Comparison of ENCODE assay signal across 1 cellular context in the genomic region with DNA sequence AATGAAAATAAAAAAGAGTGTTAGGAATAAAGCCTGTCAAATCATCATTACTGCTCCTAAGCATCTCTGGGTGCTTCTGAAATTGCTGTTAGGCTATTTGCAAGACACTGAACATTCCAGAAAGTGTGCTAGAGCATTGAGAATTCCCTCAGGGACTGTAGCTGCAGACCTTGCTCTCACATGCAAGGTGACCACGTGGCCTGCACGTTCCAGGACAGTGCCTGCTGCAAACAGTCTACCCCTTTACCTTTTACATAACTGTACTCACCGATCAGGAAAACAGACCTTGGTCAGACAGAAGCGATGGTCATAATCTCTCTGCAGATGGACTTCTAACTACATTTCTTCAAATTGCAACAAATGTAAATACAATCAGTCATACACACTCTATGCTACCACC.
TF ChIP-seq lines count a peak whose summit lies in the region.

No MANE protein-coding gene starts in this region.

TF ChIP-seq in HepG2, 621 proteins besides CTCF, POLR2A, EP300 and RAD21 (continued from another document):
- TF ChIP-seq, protein P1, sequence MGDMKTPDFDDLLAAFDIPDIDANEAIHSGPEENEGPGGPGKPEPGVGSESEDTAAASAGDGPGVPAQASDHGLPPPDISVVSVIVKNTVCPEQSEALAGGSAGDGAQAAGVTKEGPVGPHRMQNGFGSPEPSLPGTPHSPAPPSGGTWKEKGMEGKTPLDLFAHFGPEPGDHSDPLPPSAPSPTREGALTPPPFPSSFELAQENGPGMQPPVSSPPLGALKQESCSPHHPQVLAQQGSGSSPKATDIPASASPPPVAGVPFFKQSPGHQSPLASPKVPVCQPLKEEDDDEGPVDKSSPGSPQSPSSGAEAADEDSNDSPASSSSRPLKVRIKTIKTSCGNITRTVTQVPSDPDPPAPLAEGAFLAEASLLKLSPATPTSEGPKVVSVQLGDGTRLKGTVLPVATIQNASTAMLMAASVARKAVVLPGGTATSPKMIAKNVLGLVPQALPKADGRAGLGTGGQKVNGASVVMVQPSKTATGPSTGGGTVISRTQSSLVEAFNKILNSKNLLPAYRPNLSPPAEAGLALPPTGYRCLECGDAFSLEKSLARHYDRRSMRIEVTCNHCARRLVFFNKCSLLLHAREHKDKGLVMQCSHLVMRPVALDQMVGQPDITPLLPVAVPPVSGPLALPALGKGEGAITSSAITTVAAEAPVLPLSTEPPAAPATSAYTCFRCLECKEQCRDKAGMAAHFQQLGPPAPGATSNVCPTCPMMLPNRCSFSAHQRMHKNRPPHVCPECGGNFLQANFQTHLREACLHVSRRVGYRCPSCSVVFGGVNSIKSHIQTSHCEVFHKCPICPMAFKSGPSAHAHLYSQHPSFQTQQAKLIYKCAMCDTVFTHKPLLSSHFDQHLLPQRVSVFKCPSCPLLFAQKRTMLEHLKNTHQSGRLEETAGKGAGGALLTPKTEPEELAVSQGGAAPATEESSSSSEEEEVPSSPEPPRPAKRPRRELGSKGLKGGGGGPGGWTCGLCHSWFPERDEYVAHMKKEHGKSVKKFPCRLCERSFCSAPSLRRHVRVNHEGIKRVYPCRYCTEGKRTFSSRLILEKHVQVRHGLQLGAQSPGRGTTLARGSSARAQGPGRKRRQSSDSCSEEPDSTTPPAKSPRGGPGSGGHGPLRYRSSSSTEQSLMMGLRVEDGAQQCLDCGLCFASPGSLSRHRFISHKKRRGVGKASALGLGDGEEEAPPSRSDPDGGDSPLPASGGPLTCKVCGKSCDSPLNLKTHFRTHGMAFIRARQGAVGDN (CRISPR knock-in tag; IDR thresholded peaks at IDR 0.05), result no peak
- peak; percentile 31; the same call in 1 of the 2 replicates for TF ChIP-seq RXRB (CRISPR knock-in tag; IDR thresholded peaks at IDR 0.05; ENCODE audit: borderline replicate concordance)
- TF ChIP-seq, protein P2, sequence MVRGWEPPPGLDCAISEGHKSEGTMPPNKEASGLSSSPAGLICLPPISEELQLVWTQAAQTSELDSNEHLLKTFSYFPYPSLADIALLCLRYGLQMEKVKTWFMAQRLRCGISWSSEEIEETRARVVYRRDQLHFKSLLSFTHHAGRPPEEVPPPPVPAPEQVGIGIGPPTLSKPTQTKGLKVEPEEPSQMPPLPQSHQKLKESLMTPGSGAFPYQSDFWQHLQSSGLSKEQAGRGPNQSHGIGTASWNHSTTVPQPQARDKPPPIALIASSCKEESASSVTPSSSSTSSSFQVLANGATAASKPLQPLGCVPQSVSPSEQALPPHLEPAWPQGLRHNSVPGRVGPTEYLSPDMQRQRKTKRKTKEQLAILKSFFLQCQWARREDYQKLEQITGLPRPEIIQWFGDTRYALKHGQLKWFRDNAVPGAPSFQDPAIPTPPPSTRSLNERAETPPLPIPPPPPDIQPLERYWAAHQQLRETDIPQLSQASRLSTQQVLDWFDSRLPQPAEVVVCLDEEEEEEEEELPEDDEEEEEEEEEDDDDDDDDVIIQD (CRISPR knock-in tag; IDR thresholded peaks at IDR 0.05; ENCODE audit: low read depth), result peak; percentile 46; the same call in 1 of the 2 replicates
- TF ChIP-seq ZNF136 (CRISPR knock-in tag; IDR thresholded peaks at IDR 0.05; ENCODE audit: low read depth), result no peak
- no peak for TF ChIP-seq ZNF496 (CRISPR knock-in tag; IDR thresholded peaks at IDR 0.05; ENCODE audit: insufficient replicate concordance)
- no peak for TF ChIP-seq ZNF484 (CRISPR knock-in tag; IDR thresholded peaks at IDR 0.05; ENCODE audit: borderline replicate concordance, low read depth)
- TF ChIP-seq RARA (CRISPR knock-in tag; IDR thresholded peaks at IDR 0.05), result peak; percentile 72
- TF ChIP-seq TBL1XR1 (IDR thresholded peaks at IDR 0.05; ENCODE audit: borderline replicate concordance, low read length, partially characterized antibody), result no peak
- TF ChIP-seq SAP130 (CRISPR knock-in tag; IDR thresholded peaks at IDR 0.05; ENCODE audit: low read depth), result peak; percentile 35; the same call in 1 of the 2 replicates
- TF ChIP-seq ELF3 (CRISPR knock-in tag; IDR thresholded peaks at IDR 0.05), result peak; percentile 61; the same call in 1 of the 2 replicates
- 0 out of 2 replicates have a peak, but pooled peaks have one; percentile 10 for TF ChIP-seq SOX5 (CRISPR knock-in tag; IDR thresholded peaks at IDR 0.05; ENCODE audit: borderline replicate concordance)
- peak; percentile 55; the same call in 1 of the 2 replicates for TF ChIP-seq MYC (CRISPR knock-in tag; IDR thresholded peaks at IDR 0.05; ENCODE audit: borderline replicate concordance)
- TF ChIP-seq ZNF792 (CRISPR knock-in tag; IDR thresholded peaks at IDR 0.05), result peak; percentile 20; the same call in 1 of the 2 replicates
- TF ChIP-seq ZFY (CRISPR knock-in tag; IDR thresholded peaks at IDR 0.05), result 0 out of 2 replicates have a peak, but pooled peaks have one; percentile 18
- TF ChIP-seq YEATS4 (CRISPR knock-in tag; IDR thresholded peaks at IDR 0.05; ENCODE audit: borderline replicate concordance), result 0 out of 2 replicates have a peak, but pooled peaks have one; percentile 30
- TF ChIP-seq, protein P3, sequence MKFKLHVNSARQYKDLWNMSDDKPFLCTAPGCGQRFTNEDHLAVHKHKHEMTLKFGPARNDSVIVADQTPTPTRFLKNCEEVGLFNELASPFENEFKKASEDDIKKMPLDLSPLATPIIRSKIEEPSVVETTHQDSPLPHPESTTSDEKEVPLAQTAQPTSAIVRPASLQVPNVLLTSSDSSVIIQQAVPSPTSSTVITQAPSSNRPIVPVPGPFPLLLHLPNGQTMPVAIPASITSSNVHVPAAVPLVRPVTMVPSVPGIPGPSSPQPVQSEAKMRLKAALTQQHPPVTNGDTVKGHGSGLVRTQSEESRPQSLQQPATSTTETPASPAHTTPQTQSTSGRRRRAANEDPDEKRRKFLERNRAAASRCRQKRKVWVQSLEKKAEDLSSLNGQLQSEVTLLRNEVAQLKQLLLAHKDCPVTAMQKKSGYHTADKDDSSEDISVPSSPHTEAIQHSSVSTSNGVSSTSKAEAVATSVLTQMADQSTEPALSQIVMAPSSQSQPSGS (CRISPR knock-in tag; IDR thresholded peaks at IDR 0.05), result no peak
- 0 out of 2 replicates have a peak, but pooled peaks have one; percentile 80 for TF ChIP-seq BRCA1 (CRISPR knock-in tag; IDR thresholded peaks at IDR 0.05)
- TF ChIP-seq BCL6 (CRISPR knock-in tag; IDR thresholded peaks at IDR 0.05), result peak; percentile 41; the same call in 1 of the 2 replicates
- TF ChIP-seq NCOR1 (IDR thresholded peaks at IDR 0.05; ENCODE audit: borderline replicate concordance, low read length), result no peak
- TF ChIP-seq SPEN (CRISPR knock-in tag; IDR thresholded peaks at IDR 0.05; ENCODE audit: low read depth), result peak; percentile 47; the same call in 1 of the 2 replicates
- TF ChIP-seq SALL1 (CRISPR knock-in tag; IDR thresholded peaks at IDR 0.05), result peak; percentile 64
- peak; percentile 53; the same call in 1 of the 2 replicates for TF ChIP-seq ZFP37 (CRISPR knock-in tag; IDR thresholded peaks at IDR 0.05; ENCODE audit: borderline replicate concordance)
- no peak for TF ChIP-seq WIZ (CRISPR knock-in tag; IDR thresholded peaks at IDR 0.05)
- TF ChIP-seq ZNF232 (CRISPR knock-in tag; IDR thresholded peaks at IDR 0.05; ENCODE audit: borderline replicate concordance), result 0 out of 2 replicates have a peak, but pooled peaks have one; percentile 58
- TF ChIP-seq, protein P4, sequence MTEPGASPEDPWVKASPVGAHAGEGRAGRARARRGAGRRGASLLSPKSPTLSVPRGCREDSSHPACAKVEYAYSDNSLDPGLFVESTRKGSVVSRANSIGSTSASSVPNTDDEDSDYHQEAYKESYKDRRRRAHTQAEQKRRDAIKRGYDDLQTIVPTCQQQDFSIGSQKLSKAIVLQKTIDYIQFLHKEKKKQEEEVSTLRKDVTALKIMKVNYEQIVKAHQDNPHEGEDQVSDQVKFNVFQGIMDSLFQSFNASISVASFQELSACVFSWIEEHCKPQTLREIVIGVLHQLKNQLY (CRISPR knock-in tag; IDR thresholded peaks at IDR 0.05), result peak; percentile 73
- TF ChIP-seq, protein P5, sequence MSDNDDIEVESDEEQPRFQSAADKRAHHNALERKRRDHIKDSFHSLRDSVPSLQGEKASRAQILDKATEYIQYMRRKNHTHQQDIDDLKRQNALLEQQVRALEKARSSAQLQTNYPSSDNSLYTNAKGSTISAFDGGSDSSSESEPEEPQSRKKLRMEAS (IDR thresholded peaks at IDR 0.05), result peak; percentile 81
- 0 out of 2 replicates have a peak, but pooled peaks have one; percentile 15 for TF ChIP-seq HNF4A (CRISPR knock-in tag; IDR thresholded peaks at IDR 0.05)
- TF ChIP-seq ZSCAN20 (CRISPR knock-in tag; IDR thresholded peaks at IDR 0.05; ENCODE audit: borderline replicate concordance), result no peak
- 0 out of 2 replicates have a peak, but pooled peaks have one; percentile 25 for TF ChIP-seq THAP11 (CRISPR knock-in tag; IDR thresholded peaks at IDR 0.05)
- no peak for TF ChIP-seq NFYB (CRISPR knock-in tag; IDR thresholded peaks at IDR 0.05)
- TF ChIP-seq, protein P6, sequence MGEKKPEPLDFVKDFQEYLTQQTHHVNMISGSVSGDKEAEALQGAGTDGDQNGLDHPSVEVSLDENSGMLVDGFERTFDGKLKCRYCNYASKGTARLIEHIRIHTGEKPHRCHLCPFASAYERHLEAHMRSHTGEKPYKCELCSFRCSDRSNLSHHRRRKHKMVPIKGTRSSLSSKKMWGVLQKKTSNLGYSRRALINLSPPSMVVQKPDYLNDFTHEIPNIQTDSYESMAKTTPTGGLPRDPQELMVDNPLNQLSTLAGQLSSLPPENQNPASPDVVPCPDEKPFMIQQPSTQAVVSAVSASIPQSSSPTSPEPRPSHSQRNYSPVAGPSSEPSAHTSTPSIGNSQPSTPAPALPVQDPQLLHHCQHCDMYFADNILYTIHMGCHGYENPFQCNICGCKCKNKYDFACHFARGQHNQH (CRISPR knock-in tag; IDR thresholded peaks at IDR 0.05), result 0 out of 2 replicates have a peak, but pooled peaks have one; percentile 23
- no peak for TF ChIP-seq ZSCAN9 (CRISPR knock-in tag; IDR thresholded peaks at IDR 0.05; ENCODE audit: borderline replicate concordance)
- TF ChIP-seq, protein P7, sequence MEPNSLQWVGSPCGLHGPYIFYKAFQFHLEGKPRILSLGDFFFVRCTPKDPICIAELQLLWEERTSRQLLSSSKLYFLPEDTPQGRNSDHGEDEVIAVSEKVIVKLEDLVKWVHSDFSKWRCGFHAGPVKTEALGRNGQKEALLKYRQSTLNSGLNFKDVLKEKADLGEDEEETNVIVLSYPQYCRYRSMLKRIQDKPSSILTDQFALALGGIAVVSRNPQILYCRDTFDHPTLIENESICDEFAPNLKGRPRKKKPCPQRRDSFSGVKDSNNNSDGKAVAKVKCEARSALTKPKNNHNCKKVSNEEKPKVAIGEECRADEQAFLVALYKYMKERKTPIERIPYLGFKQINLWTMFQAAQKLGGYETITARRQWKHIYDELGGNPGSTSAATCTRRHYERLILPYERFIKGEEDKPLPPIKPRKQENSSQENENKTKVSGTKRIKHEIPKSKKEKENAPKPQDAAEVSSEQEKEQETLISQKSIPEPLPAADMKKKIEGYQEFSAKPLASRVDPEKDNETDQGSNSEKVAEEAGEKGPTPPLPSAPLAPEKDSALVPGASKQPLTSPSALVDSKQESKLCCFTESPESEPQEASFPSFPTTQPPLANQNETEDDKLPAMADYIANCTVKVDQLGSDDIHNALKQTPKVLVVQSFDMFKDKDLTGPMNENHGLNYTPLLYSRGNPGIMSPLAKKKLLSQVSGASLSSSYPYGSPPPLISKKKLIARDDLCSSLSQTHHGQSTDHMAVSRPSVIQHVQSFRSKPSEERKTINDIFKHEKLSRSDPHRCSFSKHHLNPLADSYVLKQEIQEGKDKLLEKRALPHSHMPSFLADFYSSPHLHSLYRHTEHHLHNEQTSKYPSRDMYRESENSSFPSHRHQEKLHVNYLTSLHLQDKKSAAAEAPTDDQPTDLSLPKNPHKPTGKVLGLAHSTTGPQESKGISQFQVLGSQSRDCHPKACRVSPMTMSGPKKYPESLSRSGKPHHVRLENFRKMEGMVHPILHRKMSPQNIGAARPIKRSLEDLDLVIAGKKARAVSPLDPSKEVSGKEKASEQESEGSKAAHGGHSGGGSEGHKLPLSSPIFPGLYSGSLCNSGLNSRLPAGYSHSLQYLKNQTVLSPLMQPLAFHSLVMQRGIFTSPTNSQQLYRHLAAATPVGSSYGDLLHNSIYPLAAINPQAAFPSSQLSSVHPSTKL (CRISPR knock-in tag; IDR thresholded peaks at IDR 0.05), result peak; percentile 50; the same call in 1 of the 2 replicates
- peak; percentile 15; the same call in 1 of the 2 replicates for TF ChIP-seq TBX2 (CRISPR knock-in tag; IDR thresholded peaks at IDR 0.05; ENCODE audit: borderline replicate concordance)
- TF ChIP-seq HOXA3 (CRISPR knock-in tag; IDR thresholded peaks at IDR 0.05), result 0 out of 2 replicates have a peak, but pooled peaks have one; percentile 12
- TF ChIP-seq ERF (CRISPR knock-in tag; IDR thresholded peaks at IDR 0.05), result 0 out of 2 replicates have a peak, but pooled peaks have one; percentile 30
